ENCODE assay signal across 21 cellular contexts in genomic region chr6:16555550-16555949, GRCh38.
"Had no signal": no experiment of that assay in that cellular context is flagged by ENCODE, and none has a peak within 500 bp of the region (broad histone marks: within the 10 kb centered on the region; RNA-seq: fewer than 3 reads in every experiment).

No MANE protein-coding gene starts in this region.

- H3K27ac ChIP-seq: adrenal gland, ascending aorta, cardiac muscle cell, lower lobe of right lung, pancreas, spleen, thoracic aorta, uterus, WERI-Rb-1 had no signal

- DNase-seq: activated CD4-positive, alpha-beta T cell treated with anti-CD3 and anti-CD28 coated beads for 48 hours; activated CD4-positive, alpha-beta T cell treated with anti-CD3 and anti-CD28 coated beads, Interleukin-2, amount 50 U/mL, for 48 hours; activated CD8-positive, alpha-beta memory T cell treated with anti-CD3 and anti-CD28 coated beads for 24 hours; activated effector memory CD4-positive, alpha-beta T cell treated with anti-CD3 and anti-CD28 coated beads, Interleukin-2, amount 50 U/mL, for 16 hours; activated naive CD4-positive, alpha-beta T cell treated with anti-CD3 and anti-CD28 coated beads for 36 hours; activated naive CD8-positive, alpha-beta T cell treated with anti-CD3 and anti-CD28 coated beads for 36 hours; adrenal gland; endodermal cell; foreskin melanocyte; lower lobe of right lung; mesendoderm; pancreas; right cardiac atrium; spleen; stimulated activated naive CD4-positive, alpha-beta T cell; T-helper 9 cell; uterus; WERI-Rb-1 had no signal

- H3K4me3 ChIP-seq: adrenal gland, ascending aorta, cardiac muscle cell, lower lobe of right lung, pancreas, spleen, thoracic aorta, uterus had no signal
